1 cellular context compared by ENCODE assay signal in genomic region chr19:45467456-45468158, GRCh38.
A peak's percentile ranks its signal among the peaks of the same experiment; 100 is the strongest.
TF ChIP-seq lines count a peak whose summit lies in the region.

Gene FOSB, plus strand, starts transcription at chr19:45467996. Its CDS starts 591 bp downstream, at chr19:45468587.

TF ChIP-seq in K562, 482 proteins besides CTCF, POLR2A, EP300 and RAD21 (continued from another document):
- TF ChIP-seq GTF2F1 (IDR thresholded peaks at IDR 0.05; ENCODE audit: low read depth, low read length) = peak; percentile 55; the same call in 1 of the 2 replicates
- no peak for TF ChIP-seq NCOA2 (IDR thresholded peaks at IDR 0.05; ENCODE audit: partially characterized antibody in 2 of 2)
- TF ChIP-seq MEF2A (IDR thresholded peaks at IDR 0.05; ENCODE audit: control insufficient read depth, low read depth, low read length) = no peak
- peak; percentile 39 to 54; a peak in 1 of 4 replicates for TF ChIP-seq NONO (IDR thresholded peaks at IDR 0.05; ENCODE audit: low read depth in 2 of 2, low read length in 1 of 2)
- no peak for TF ChIP-seq FOXA1 (IDR thresholded peaks at IDR 0.05; ENCODE audit: borderline replicate concordance)
- TF ChIP-seq NCOA6 (IDR thresholded peaks at IDR 0.05) = no peak
- TF ChIP-seq TFE3 (CRISPR knock-in tag; IDR thresholded peaks at IDR 0.05) = no peak
- TF ChIP-seq TOE1 (IDR thresholded peaks at IDR 0.05; ENCODE audit: borderline replicate concordance) = no peak
- no peak for TF ChIP-seq TOE1 (CRISPR knock-in tag; IDR thresholded peaks at IDR 0.05; ENCODE audit: borderline replicate concordance, low read depth)
- TF ChIP-seq CREBBP (IDR thresholded peaks at IDR 0.05; ENCODE audit: low read depth, low read length) = no peak
- TF ChIP-seq ZNF24 (IDR thresholded peaks at IDR 0.05) = no peak
- TF ChIP-seq CBX3 (IDR thresholded peaks at IDR 0.05; ENCODE audit: borderline replicate concordance in 1 of 2, low read length in 2 of 2) = no peak
- no peak for TF ChIP-seq SIN3B (IDR thresholded peaks at IDR 0.05; ENCODE audit: low read depth)
- TF ChIP-seq CBX1 (IDR thresholded peaks at IDR 0.05; ENCODE audit: low read depth) = no peak
- no peak for TF ChIP-seq ZNF696 (CRISPR knock-in tag; conservative IDR thresholded peaks at IDR 0.05)
- no peak for TF ChIP-seq SOX6 (IDR thresholded peaks at IDR 0.05)
- TF ChIP-seq CTCFL (IDR thresholded peaks at IDR 0.05; ENCODE audit: borderline replicate concordance, insufficient read depth, low read depth, low read length, poor library complexity, severe bottlenecking) = no peak
- TF ChIP-seq MCM2 (IDR thresholded peaks at IDR 0.05; ENCODE audit: low read depth) = no peak
- TF ChIP-seq TSC22D4 (tag; IDR thresholded peaks at IDR 0.05) = no peak
- TF ChIP-seq TCFL5 (CRISPR knock-in tag; conservative IDR thresholded peaks at IDR 0.05) = no peak; the same call in 1 of the 2 replicates
- TF ChIP-seq SREBF1 (IDR thresholded peaks at IDR 0.05; ENCODE audit: borderline replicate concordance, low read depth, low read length) = no peak
- no peak for TF ChIP-seq NR4A1 (CRISPR knock-in tag; IDR thresholded peaks at IDR 0.05)
- no peak for TF ChIP-seq NR4A1 (tag; IDR thresholded peaks at IDR 0.05)
- TF ChIP-seq ZNF263 (CRISPR knock-in tag; IDR thresholded peaks at IDR 0.05; ENCODE audit: borderline replicate concordance) = no peak
- peak; percentile 75 for TF ChIP-seq KHSRP (IDR thresholded peaks at IDR 0.05)
- TF ChIP-seq ZNF318 (IDR thresholded peaks at IDR 0.05; ENCODE audit: borderline replicate concordance in 1 of 2, low read depth in 1 of 2) = peak in 1 of 2 experiments; percentile 78; a peak in 2 of 4 replicates
- peak; percentile 66 for TF ChIP-seq ZEB2 (IDR thresholded peaks at IDR 0.05)
- no peak for TF ChIP-seq ZNF239 (CRISPR knock-in tag; IDR thresholded peaks at IDR 0.05)
- no peak for TF ChIP-seq SMC3 (conservative IDR thresholded peaks at IDR 0.05; ENCODE audit: insufficient read depth, low read depth, low read length)
- TF ChIP-seq PHF21A (IDR thresholded peaks at IDR 0.05; ENCODE audit: borderline replicate concordance, low read depth) = no peak
- TF ChIP-seq EGR1 (conservative IDR thresholded peaks at IDR 0.05) = 0 out of 2 replicates have a peak, but pooled peaks have one; percentile 25
- no peak for TF ChIP-seq ZNF592 (IDR thresholded peaks at IDR 0.05)
- no peak for TF ChIP-seq TRIM28 (IDR thresholded peaks at IDR 0.05)
- TF ChIP-seq NUFIP1 (IDR thresholded peaks at IDR 0.05; ENCODE audit: partially characterized antibody) = no peak
- TF ChIP-seq ZNF655 (CRISPR knock-in tag; IDR thresholded peaks at IDR 0.05) = no peak
- TF ChIP-seq MEIS2 (IDR thresholded peaks at IDR 0.05; ENCODE audit: partially characterized antibody) = peak; percentile 83
